12 cellular contexts compared by ENCODE assay signal in the genomic region with DNA sequence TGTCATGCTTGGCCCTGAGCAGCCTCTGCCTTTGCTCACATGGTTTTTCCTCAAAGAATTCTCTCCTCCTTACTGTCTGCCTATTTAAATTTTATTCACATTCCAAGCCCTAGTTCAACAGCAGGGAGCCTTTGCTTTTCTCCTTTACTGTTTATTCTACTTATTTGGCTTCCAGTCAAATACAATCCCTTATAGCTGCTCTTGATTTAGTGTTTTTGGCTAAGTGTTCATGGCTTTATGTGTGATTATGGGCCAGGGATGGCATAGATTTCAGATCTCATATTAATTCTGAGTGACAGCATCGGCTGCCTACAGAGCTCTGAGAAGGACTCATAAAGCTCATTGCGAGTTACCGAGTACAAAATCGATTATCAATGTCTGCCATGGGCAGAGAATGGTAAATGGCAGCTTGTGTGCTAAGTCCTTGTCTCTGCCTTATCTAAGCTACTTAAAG.
DNase-seq lines count a peak whose midpoint lies in the region; ATAC-seq and TF ChIP-seq lines count a peak whose summit lies in the region.
"Had no signal": no experiment of that assay in that cellular context is flagged by ENCODE, and none has a peak within 500 bp of the region (broad histone marks: within the 10 kb centered on the region; RNA-seq: fewer than 3 reads in every experiment).

No MANE protein-coding gene starts in this region.

- H3K79me2 ChIP-seq in neural cell (replicated peaks; ENCODE audit: insufficient read depth, low read length), result no peaks in the 10 kb centered on the region

- H3K27ac ChIP-seq in neural cell (ENCODE audit: low read length) (peak overlapping the region; percentile 33), right lobe of liver (no peak overlapping the region)

- no peaks in the 10 kb centered on the region for H4K20me1 ChIP-seq in neural cell (ENCODE audit: insufficient read depth)

- TF ChIP-seq CTCF in neural cell (IDR thresholded peaks at IDR 0.05; ENCODE audit: poor library complexity, severe bottlenecking) (no peak), right lobe of liver (IDR thresholded peaks at IDR 0.05) (no peak)

- no peaks in the 10 kb centered on the region for H3K9me2 ChIP-seq in neural cell (ENCODE audit: insufficient read depth, low read length)

- no peak overlapping the region for H3K4me3 ChIP-seq in MG63
- no peak overlapping the region for H3K4me3 ChIP-seq in neural cell (ENCODE audit: low read length)
- H3K4me3 ChIP-seq in right lobe of liver, result no peak overlapping the region
- H3K4me3 ChIP-seq: lung had no signal

- H3K9me3 ChIP-seq in MG63, result no peaks in the 10 kb centered on the region
- H3K9me3 ChIP-seq in neural cell (ENCODE audit: low read length), result no peaks in the 10 kb centered on the region
- H3K9me3 ChIP-seq in right lobe of liver, result no peaks in the 10 kb centered on the region

- 92% methylated on average over 4 of the region's 4 CpGs for WGBS in right lobe of liver (ENCODE audit: insufficient coverage, low coverage, low lambda C conversion rate, missing lambda C conversion rate)

- DNase-seq in T-helper 2 cell treated with Interferon-gamma antibody and Interleukin-4, amounts not matched to agents 5 μg/mL and 100 μg/mL, for 36 hours (ENCODE audit: low spot score), result no peak
- DNase-seq in T-helper 2 cell (no peak), MG63 (peak; percentile 41), astrocyte of the hippocampus (ENCODE audit: low read depth, low spot score) (peak; percentile 18), right lobe of liver (no peak), NCI-H1436 (lab: John Stamatoyannopoulos, UW) (no peak)
- DNase-seq: activated gamma-delta T cell treated with Interleukin-2 at 50 U/mL for 16 hours, DND-41, NCI-H1417 had no signal

- no peak for TF ChIP-seq POLR2A in right lobe of liver (IDR thresholded peaks at IDR 0.05)

- intact Hi-C loops in right lobe of liver (cut with DNase I), result no loop called here

- no peaks in the 10 kb centered on the region for H3K9me3 Mint-ChIP-seq in T-helper 2 cell treated with Interferon-gamma antibody and Interleukin-4, amounts not matched to agents 5 μg/mL and 100 μg/mL, for 36 hours

- no peak for TF ChIP-seq EP300 in neural cell (conservative IDR thresholded peaks at IDR 0.05; ENCODE audit: poor library complexity, severe bottlenecking)

- no peak for ATAC-seq in GM19023 (IDR thresholded peaks at IDR 0.05; ENCODE audit: unreplicated experiment)
- ATAC-seq in right lobe of liver, result no peak

- H3K4me2 ChIP-seq in neural cell (ENCODE audit: low read length), result no peak overlapping the region

- peaks cover 32% of the 10 kb centered on the region for H3K4me1 Mint-ChIP-seq in T-helper 2 cell treated with Interferon-gamma antibody and Interleukin-4, amounts not matched to agents 5 μg/mL and 100 μg/mL, for 36 hours (ENCODE audit: low read depth)

- no peaks in the 10 kb centered on the region for H3K27me3 ChIP-seq in MG63
- no peaks in the 10 kb centered on the region for H3K27me3 ChIP-seq in neural cell (ENCODE audit: insufficient read depth, low read depth, low read length)
- no peaks in the 10 kb centered on the region for H3K27me3 ChIP-seq in right lobe of liver

- H3K9ac ChIP-seq in neural cell (ENCODE audit: low read length), result no peak overlapping the region

- no peak overlapping the region for H2AFZ ChIP-seq in neural cell (ENCODE audit: low read depth, low read length)

- H3F3A ChIP-seq in neural cell (ENCODE audit: insufficient read depth, low read length, poor library complexity, severe bottlenecking), result peaks cover 6% of the 10 kb centered on the region

- peak overlapping the region; percentile 1 for H3K4me3 Mint-ChIP-seq in T-helper 2 cell treated with Interferon-gamma antibody and Interleukin-4, amounts not matched to agents 5 μg/mL and 100 μg/mL, for 36 hours

- H3K4me1 ChIP-seq in right lobe of liver, result no peaks in the 10 kb centered on the region

- TF ChIP-seq RAD21 in neural cell (conservative IDR thresholded peaks at IDR 0.05), result no peak

- H3K36me3 Mint-ChIP-seq in T-helper 2 cell treated with Interferon-gamma antibody and Interleukin-4, amounts not matched to agents 5 μg/mL and 100 μg/mL, for 36 hours (ENCODE audit: low read depth), result peaks cover 18% of the 10 kb centered on the region

- H3K27me3 Mint-ChIP-seq in T-helper 2 cell treated with Interferon-gamma antibody and Interleukin-4, amounts not matched to agents 5 μg/mL and 100 μg/mL, for 36 hours (ENCODE audit: low read depth), result no peaks in the 10 kb centered on the region

- H3K36me3 ChIP-seq in MG63 (no peaks in the 10 kb centered on the region; the same call in 1 of the 2 replicates), neural cell (ENCODE audit: insufficient read depth, low read length) (no peaks in the 10 kb centered on the region), right lobe of liver (no peaks in the 10 kb centered on the region)

- H3K27ac Mint-ChIP-seq in T-helper 2 cell treated with Interferon-gamma antibody and Interleukin-4, amounts not matched to agents 5 μg/mL and 100 μg/mL, for 36 hours, result peak overlapping the region; percentile 29

TF ChIP-seq in neural cell, 6 proteins besides CTCF, POLR2A, EP300 and RAD21:
- TF ChIP-seq, protein P1, sequence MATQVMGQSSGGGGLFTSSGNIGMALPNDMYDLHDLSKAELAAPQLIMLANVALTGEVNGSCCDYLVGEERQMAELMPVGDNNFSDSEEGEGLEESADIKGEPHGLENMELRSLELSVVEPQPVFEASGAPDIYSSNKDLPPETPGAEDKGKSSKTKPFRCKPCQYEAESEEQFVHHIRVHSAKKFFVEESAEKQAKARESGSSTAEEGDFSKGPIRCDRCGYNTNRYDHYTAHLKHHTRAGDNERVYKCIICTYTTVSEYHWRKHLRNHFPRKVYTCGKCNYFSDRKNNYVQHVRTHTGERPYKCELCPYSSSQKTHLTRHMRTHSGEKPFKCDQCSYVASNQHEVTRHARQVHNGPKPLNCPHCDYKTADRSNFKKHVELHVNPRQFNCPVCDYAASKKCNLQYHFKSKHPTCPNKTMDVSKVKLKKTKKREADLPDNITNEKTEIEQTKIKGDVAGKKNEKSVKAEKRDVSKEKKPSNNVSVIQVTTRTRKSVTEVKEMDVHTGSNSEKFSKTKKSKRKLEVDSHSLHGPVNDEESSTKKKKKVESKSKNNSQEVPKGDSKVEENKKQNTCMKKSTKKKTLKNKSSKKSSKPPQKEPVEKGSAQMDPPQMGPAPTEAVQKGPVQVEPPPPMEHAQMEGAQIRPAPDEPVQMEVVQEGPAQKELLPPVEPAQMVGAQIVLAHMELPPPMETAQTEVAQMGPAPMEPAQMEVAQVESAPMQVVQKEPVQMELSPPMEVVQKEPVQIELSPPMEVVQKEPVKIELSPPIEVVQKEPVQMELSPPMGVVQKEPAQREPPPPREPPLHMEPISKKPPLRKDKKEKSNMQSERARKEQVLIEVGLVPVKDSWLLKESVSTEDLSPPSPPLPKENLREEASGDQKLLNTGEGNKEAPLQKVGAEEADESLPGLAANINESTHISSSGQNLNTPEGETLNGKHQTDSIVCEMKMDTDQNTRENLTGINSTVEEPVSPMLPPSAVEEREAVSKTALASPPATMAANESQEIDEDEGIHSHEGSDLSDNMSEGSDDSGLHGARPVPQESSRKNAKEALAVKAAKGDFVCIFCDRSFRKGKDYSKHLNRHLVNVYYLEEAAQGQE (IDR thresholded peaks at IDR 0.05; ENCODE audit: borderline replicate concordance), result no peak
- TF ChIP-seq POLR2AphosphoS5 (IDR thresholded peaks at IDR 0.05), result no peak
- no peak for TF ChIP-seq MXI1 (conservative IDR thresholded peaks at IDR 0.05; ENCODE audit: poor library complexity, severe bottlenecking)
- no peak for TF ChIP-seq SMC3 (conservative IDR thresholded peaks at IDR 0.05; ENCODE audit: poor library complexity)
- TF ChIP-seq EZH2 (IDR thresholded peaks at IDR 0.05; ENCODE audit: borderline replicate concordance, insufficient read depth, low read length, poor library complexity, severe bottlenecking), result no peak
- no peak for TF ChIP-seq TAF1 (IDR thresholded peaks at IDR 0.05; ENCODE audit: low read depth)

Comparison
In these comparisons a context has a peak if more than half of its experiments do, and no peak if none do; other contexts are left out.
1. DNase-seq: peak in MG63 (single experiment) and astrocyte of the hippocampus (single experiment); none in T-helper 2 cell treated with Interferon-gamma antibody and Interleukin-4, amounts not matched to agents 5 μg/mL and 100 μg/mL, for 36 hours (single experiment), T-helper 2 cell (0 of 5), right lobe of liver (0 of 3) and NCI-H1436 (single experiment).